In genomic region chr11:4161305-4161704, GRCh38 we compare ENCODE assay signal across 2 cellular contexts.
TF ChIP-seq lines count a peak whose summit lies in the region.

No MANE protein-coding gene starts in this region.

TF ChIP-seq in K562, 482 proteins besides CTCF, POLR2A, EP300 and RAD21 (continued from another document):
- TF ChIP-seq TBP (optimal IDR thresholded peaks at IDR 0.05; ENCODE audit: low read depth, low read length) (peak; percentile 80), FOXA3 (CRISPR knock-in tag; conservative IDR thresholded peaks at IDR 0.05 in 1 of 2, IDR thresholded peaks at IDR 0.05 in 1 of 2) (0 out of 4 replicates have a peak, but pooled peaks of 1 of the 2 experiments have one; percentile 23), RCOR1 (IDR thresholded peaks at IDR 0.05; ENCODE audit: borderline replicate concordance in 1 of 2, low read depth in 2 of 2, low read length in 2 of 2) (0 out of 4 replicates have a peak, but pooled peaks of 1 of the 2 experiments have one; percentile 9), RREB1 (CRISPR knock-in tag; IDR thresholded peaks at IDR 0.05) (no peak), TAL1 (IDR thresholded peaks at IDR 0.05) (peak; percentile 45), PML (IDR thresholded peaks at IDR 0.05; ENCODE audit: low read length) (peak; percentile 47; the same call in 1 of the 2 replicates), KLF13 (tag; IDR thresholded peaks at IDR 0.05; ENCODE audit: borderline replicate concordance, low read depth) (no peak), ARID1B (IDR thresholded peaks at IDR 0.05) (peak; percentile 52; the same call in 1 of the 2 replicates), HNRNPK (IDR thresholded peaks at IDR 0.05; ENCODE audit: low read depth, low read length, poor library complexity, severe bottlenecking) (no peak), SOX6 (IDR thresholded peaks at IDR 0.05) (peak; percentile 24; the same call in 1 of the 2 replicates), TCF3 (CRISPR knock-in tag; IDR thresholded peaks at IDR 0.05) (peak; percentile 38; the same call in 1 of the 2 replicates), DPF2 (IDR thresholded peaks at IDR 0.05) (no peak), CBFA2T3 (IDR thresholded peaks at IDR 0.05) (peak; percentile 29; the same call in 1 of the 2 replicates), GTF2B (IDR thresholded peaks at IDR 0.05; ENCODE audit: extremely low read depth, insufficient read length) (peak; percentile 17), TEAD4 (IDR thresholded peaks at IDR 0.05; ENCODE audit: low read length) (peak; percentile 36; the same call in 1 of the 2 replicates), TEAD4 (CRISPR knock-in tag; IDR thresholded peaks at IDR 0.05; ENCODE audit: borderline replicate concordance) (no peak), ATF1 (CRISPR knock-in tag; IDR thresholded peaks at IDR 0.05) (no peak), ATF1 (tag; IDR thresholded peaks at IDR 0.05) (no peak), CTBP1 (IDR thresholded peaks at IDR 0.05; ENCODE audit: borderline replicate concordance) (peak; percentile 78; the same call in 1 of the 2 replicates), HMG20A (CRISPR knock-in tag; conservative IDR thresholded peaks at IDR 0.05) (no peak), HCFC1 (IDR thresholded peaks at IDR 0.05; ENCODE audit: low read depth, low read length) (no peak), JUND (IDR thresholded peaks at IDR 0.05; ENCODE audit: borderline replicate concordance, low read depth, low read length) (0 out of 2 replicates have a peak, but pooled peaks have one; percentile 12), JUND (tag; IDR thresholded peaks at IDR 0.05; ENCODE audit: borderline replicate concordance, low read depth, low read length) (no peak)

TF ChIP-seq in WTC11, 78 proteins besides CTCF, POLR2A, EP300 and RAD21:
- no peak for TF ChIP-seq MLX (CRISPR knock-in tag; IDR thresholded peaks at IDR 0.05)
- no peak for TF ChIP-seq CBFB (CRISPR knock-in tag; IDR thresholded peaks at IDR 0.05; ENCODE audit: low read depth)
- no peak for TF ChIP-seq ZNF671 (CRISPR knock-in tag; IDR thresholded peaks at IDR 0.05)
- TF ChIP-seq FOXP1 (CRISPR knock-in tag; IDR thresholded peaks at IDR 0.05; ENCODE audit: borderline replicate concordance): no peak
